Comparison of ENCODE assay signal across 9 cellular contexts in genomic region chr7:141074162-141074989, GRCh38. TPM values are rescaled to one million over a fixed set of nuclear protein-coding genes. Genes with fewer than 3 reads are reported as not detected.
DNase-seq lines count a peak whose midpoint lies in the region; ATAC-seq and TF ChIP-seq lines count a peak whose summit lies in the region.
"Had no signal": no experiment of that assay in that cellular context is flagged by ENCODE, and none has a peak within 500 bp of the region (broad histone marks: within the 10 kb centered on the region; RNA-seq: fewer than 3 reads in every experiment).

No MANE protein-coding gene starts in this region.

- no peak overlapping the region for H3K27ac ChIP-seq in BLaER1
- H3K27ac ChIP-seq in GM23338 (ENCODE audit: low read depth): no peak overlapping the region
- no peak overlapping the region for H3K27ac ChIP-seq in naive thymus-derived CD4-positive, alpha-beta T cell (ENCODE audit: low read depth, low read length)
- H3K27ac ChIP-seq: neutrophil had no signal

- peak overlapping the region; percentile 91 for H2AFZ ChIP-seq in GM23338

- H3K9ac ChIP-seq in BLaER1: no peak overlapping the region

- peaks cover 37% of the 10 kb centered on the region for H3K27me3 Mint-ChIP-seq in GM23338 (ENCODE audit: insufficient read depth, low read depth, poor library complexity)
- H3K27me3 Mint-ChIP-seq in T-helper 2 cell treated with Interferon-gamma antibody and Interleukin-4, amounts not matched to agents 5 μg/mL and 100 μg/mL, for 36 hours (ENCODE audit: low read depth): peaks cover 36% of the 10 kb centered on the region
- peaks cover 28 to 37% (median 33%) of the 10 kb centered on the region in 5 donors for H3K27me3 Mint-ChIP-seq in naive thymus-derived CD4-positive, alpha-beta T cell

- H3K27me3 ChIP-seq in BLaER1 (peaks cover 71% of the 10 kb centered on the region), GM23338 (ENCODE audit: insufficient read depth) (peaks cover 35% of the 10 kb centered on the region)
- peaks cover 4 to 31% of the 10 kb centered on the region in 2 donors for H3K27me3 ChIP-seq in naive thymus-derived CD4-positive, alpha-beta T cell (ENCODE audit: control insufficient read depth in 2 of 2, insufficient read depth in 2 of 2, low read length in 2 of 2)

- no peaks in the 10 kb centered on the region for H3K9me3 Mint-ChIP-seq in GM23338
- H3K9me3 Mint-ChIP-seq in T-helper 2 cell treated with Interferon-gamma antibody and Interleukin-4, amounts not matched to agents 5 μg/mL and 100 μg/mL, for 36 hours: no peaks in the 10 kb centered on the region
- H3K9me3 Mint-ChIP-seq in naive thymus-derived CD4-positive, alpha-beta T cell: peaks cover 0 to 4% (median 0%) of the 10 kb centered on the region in 11 donors

- no peaks in the 10 kb centered on the region for H3K9me2 ChIP-seq in GM23338 (ENCODE audit: insufficient read depth)

- H3K27ac Mint-ChIP-seq in GM23338: no peak overlapping the region
- no peak overlapping the region for H3K27ac Mint-ChIP-seq in T-helper 2 cell treated with Interferon-gamma antibody and Interleukin-4, amounts not matched to agents 5 μg/mL and 100 μg/mL, for 36 hours
- H3K27ac Mint-ChIP-seq in naive thymus-derived CD4-positive, alpha-beta T cell: no peak overlapping the region

- peak overlapping the region; percentile 68 for H3K4me3 ChIP-seq in BLaER1
- peak overlapping the region; percentile 90 for H3K4me3 ChIP-seq in GM23338
- H3K4me3 ChIP-seq in epithelial cell of proximal tubule (ENCODE audit: low read depth, low read length): peak overlapping the region; percentile 87
- peak overlapping the region; percentile 39 for H3K4me3 ChIP-seq in naive thymus-derived CD4-positive, alpha-beta T cell (ENCODE audit: low read length)

- H3K4me2 ChIP-seq in BLaER1: peak overlapping the region; percentile 88
- peak overlapping the region; percentile 93 for H3K4me2 ChIP-seq in GM23338

- intact Hi-C loops in naive thymus-derived CD4-positive, alpha-beta T cell (cut with micrococcal nuclease): loop anchor here in 1 of 2 donors (5.0 to 10.0 kb wide), 3 partner anchors 152 to 478 kb away; partner anchors contain the start of genes AGK, BRAF and NDUFB2

- H3F3A ChIP-seq in GM23338 (replicated peaks; ENCODE audit: low read depth): peaks cover 11% of the 10 kb centered on the region; the same call in 1 of the 2 replicates

- peaks cover 26% of the 10 kb centered on the region for H4K20me1 ChIP-seq in BLaER1
- H4K20me1 ChIP-seq in GM23338 (replicated peaks; ENCODE audit: insufficient read depth): peaks cover 4% of the 10 kb centered on the region

- ATAC-seq in GM23338 (peak; percentile 31), GM19455 (IDR thresholded peaks at IDR 0.05; ENCODE audit: unreplicated experiment) (no peak), GM19023 (IDR thresholded peaks at IDR 0.05; ENCODE audit: unreplicated experiment) (no peak)
- ATAC-seq in naive thymus-derived CD4-positive, alpha-beta T cell: peak; percentile 46

- H3K4me3 Mint-ChIP-seq in GM23338: no peak overlapping the region; the same call in 1 of the 3 replicates
- H3K4me3 Mint-ChIP-seq in T-helper 2 cell treated with Interferon-gamma antibody and Interleukin-4, amounts not matched to agents 5 μg/mL and 100 μg/mL, for 36 hours: peak overlapping the region; percentile 60
- peak overlapping the region; percentile 51 to 86 (median 67) for H3K4me3 Mint-ChIP-seq in naive thymus-derived CD4-positive, alpha-beta T cell

- no peaks in the 10 kb centered on the region; the same call in 2 of the 3 replicates for H3K36me3 Mint-ChIP-seq in GM23338 (ENCODE audit: low read depth)
- H3K36me3 Mint-ChIP-seq in T-helper 2 cell treated with Interferon-gamma antibody and Interleukin-4, amounts not matched to agents 5 μg/mL and 100 μg/mL, for 36 hours (ENCODE audit: low read depth): no peaks in the 10 kb centered on the region
- no peaks in the 10 kb centered on the region for H3K36me3 Mint-ChIP-seq in naive thymus-derived CD4-positive, alpha-beta T cell

- peaks cover 48% of the 10 kb centered on the region for H3K79me2 ChIP-seq in GM23338 (replicated peaks; ENCODE audit: insufficient read depth)

- no peaks in the 10 kb centered on the region for H3K9me3 ChIP-seq in BLaER1
- H3K9me3 ChIP-seq in naive thymus-derived CD4-positive, alpha-beta T cell (ENCODE audit: control insufficient read depth in 2 of 3, low read length in 3 of 3): no peaks in the 10 kb centered on the region
- H3K9me3 ChIP-seq: neutrophil had no signal

- DNase-seq in GM23338 (ENCODE audit: low spot score) (peak; percentile 62), epithelial cell of proximal tubule (ENCODE audit: low read depth) (no peak), COLO829 (ENCODE audit: low spot score) (no peak)
- DNase-seq in T-helper 2 cell treated with Interferon-gamma antibody and Interleukin-4, amounts not matched to agents 5 μg/mL and 100 μg/mL, for 36 hours (ENCODE audit: low spot score): no peak
- DNase-seq in naive thymus-derived CD4-positive, alpha-beta T cell: peak in 3 of 9 donors; percentile 5 to 37 (median 8)

- TF ChIP-seq CTCF in GM23338 (conservative IDR thresholded peaks at IDR 0.05; ENCODE audit: low read depth in 2 of 2) (no peak), epithelial cell of proximal tubule (conservative IDR thresholded peaks at IDR 0.05; ENCODE audit: low read depth, low read length) (no peak)

- CTCF ChIA-PET in naive thymus-derived CD4-positive, alpha-beta T cell (lab: Charles Lee): no interaction called here

- H3K36me3 ChIP-seq in BLaER1 (no peaks in the 10 kb centered on the region), GM23338 (ENCODE audit: insufficient read depth) (no peaks in the 10 kb centered on the region)
- no peaks in the 10 kb centered on the region for H3K36me3 ChIP-seq in naive thymus-derived CD4-positive, alpha-beta T cell (ENCODE audit: control insufficient read depth in 2 of 3, insufficient read depth in 3 of 3, low read length in 3 of 3)
- H3K36me3 ChIP-seq: neutrophil had no signal

- peaks cover 16% of the 10 kb centered on the region for H3K4me1 Mint-ChIP-seq in GM23338
- H3K4me1 Mint-ChIP-seq in T-helper 2 cell treated with Interferon-gamma antibody and Interleukin-4, amounts not matched to agents 5 μg/mL and 100 μg/mL, for 36 hours (ENCODE audit: low read depth): peaks cover 12% of the 10 kb centered on the region
- peaks cover 17 to 30% (median 28%) of the 10 kb centered on the region in 7 donors for H3K4me1 Mint-ChIP-seq in naive thymus-derived CD4-positive, alpha-beta T cell

- H3K4me1 ChIP-seq in BLaER1 (peaks cover 32% of the 10 kb centered on the region), GM23338 (ENCODE audit: insufficient read depth) (peaks cover 35% of the 10 kb centered on the region)
- H3K4me1 ChIP-seq in naive thymus-derived CD4-positive, alpha-beta T cell (ENCODE audit: control insufficient read depth in 2 of 2, insufficient read depth in 2 of 2, low read length in 2 of 2): peaks cover 5 to 6% of the 10 kb centered on the region in 2 donors

- POLR2A ChIA-PET in naive thymus-derived CD4-positive, alpha-beta T cell (lab: Charles Lee): no interaction called here

TF ChIP-seq in GM23338, 12 proteins besides CTCF, POLR2A, EP300 and RAD21 (continues in another document):
- no peak for TF ChIP-seq ZNF114 (CRISPR knock-in tag; IDR thresholded peaks at IDR 0.05)
- no peak for TF ChIP-seq REST (IDR thresholded peaks at IDR 0.05; ENCODE audit: unreplicated experiment)
- no peak for TF ChIP-seq EZH2phosphoT487 (IDR thresholded peaks at IDR 0.05; ENCODE audit: unreplicated experiment)
- no peak for TF ChIP-seq CREB1 (CRISPR knock-in tag; IDR thresholded peaks at IDR 0.05; ENCODE audit: low read depth)
- TF ChIP-seq NANOG (IDR thresholded peaks at IDR 0.05; ENCODE audit: borderline replicate concordance): no peak
- TF ChIP-seq JUNB (IDR thresholded peaks at IDR 0.05; ENCODE audit: unreplicated experiment): no peak

RNA-seq across cellular contexts. Expression of gene TMEM178B, which starts 0.5 kb away (rescaled TPM):
- 9.4 and 15.6 TPM in 2 replicates for total RNA-seq in GM23338 (2014; rRNA removed; shearing (Covaris generic))
- polyA plus RNA-seq in GM23338 (2016; fragmentation: Nextera tagmentation; extraction: Ambion mirVana): 2.9 and 4.9 TPM in 2 replicates
- total RNA-seq in epithelial cell of proximal tubule: 3.1 and 8.6 TPM in 2 replicates
- total RNA-seq in naive thymus-derived CD4-positive, alpha-beta T cell: 1 to 10 TPM in 1 of 5 experiments, under 1 TPM in 2, not detected in 2; 0.05 to 3.0 (median 0.10) TPM
- not detected for polyA plus RNA-seq in naive thymus-derived CD4-positive, alpha-beta T cell

RNA-seq across cellular contexts. Expression of gene MRPS33, which starts 59.6 kb away (rescaled TPM):
- total RNA-seq in GM23338 (2014; rRNA removed; shearing (Covaris generic)): 23.1 and 35.0 TPM in 2 replicates
- polyA plus RNA-seq in GM23338 (2016; fragmentation: Nextera tagmentation; extraction: Ambion mirVana): 134 and 140 TPM in 2 replicates
- 50.8 and 52.9 TPM in 2 replicates for total RNA-seq in epithelial cell of proximal tubule
- total RNA-seq in naive thymus-derived CD4-positive, alpha-beta T cell: 10 to 100 TPM; 25.9 to 69.1 (median 48.4) TPM
- polyA plus RNA-seq in naive thymus-derived CD4-positive, alpha-beta T cell: 100 to 1,000 TPM; 103 to 116 TPM

Comparison
In these comparisons a context has a peak if more than half of its experiments do, and no peak if none do; other contexts are left out.
1. H3K4me3 ChIP-seq: peak in every context shown above with its lines; median percentile 90 in GM23338; 87 in epithelial cell of proximal tubule; 68 in BLaER1; 39 in naive thymus-derived CD4-positive, alpha-beta T cell.
2. ATAC-seq: peak in GM23338 (single experiment) and naive thymus-derived CD4-positive, alpha-beta T cell (single experiment); none in GM19455 (single experiment) and GM19023 (single experiment).